9 cellular contexts compared by ENCODE assay signal in genomic region chr11:14308897-14309387, GRCh38. TPM values are rescaled to one million over a fixed set of nuclear protein-coding genes. Genes with fewer than 3 reads are reported as not detected.
DNase-seq lines count a peak whose midpoint lies in the region; ATAC-seq, FAIRE-seq and TF ChIP-seq lines count a peak whose summit lies in the region.
"Had no signal": no experiment of that assay in that cellular context is flagged by ENCODE, and none has a peak within 500 bp of the region (broad histone marks: within the 10 kb centered on the region; RNA-seq: fewer than 3 reads in every experiment).

No MANE protein-coding gene starts in this region.

- H3K27ac ChIP-seq in H1 (ENCODE audit: low read depth, low read length) (no peak overlapping the region; the same call in 1 of the 2 replicates), WERI-Rb-1 (no peak overlapping the region), pancreas (no peak overlapping the region)

- FAIRE-seq in H1 (lab: Jason Lieb, UNC) (no peak), pancreas (lab: Jason Lieb, UNC) (no peak)

- no peak overlapping the region for H3K14ac ChIP-seq in H1 (ENCODE audit: insufficient read length)

- no peak overlapping the region for H2BK120ac ChIP-seq in H1 (replicated peaks; ENCODE audit: low read depth, low read length)

- H2BK12ac ChIP-seq in H1 (ENCODE audit: low read depth, low read length), result no peak overlapping the region

- TF ChIP-seq RAD21 in H1 (IDR thresholded peaks at IDR 0.05 in 1 of 2, conservative IDR thresholded peaks at IDR 0.05 in 1 of 2; ENCODE audit: low read depth in 2 of 2, low read length in 2 of 2), result no peak

- no peak for TF ChIP-seq CTCF in H1 (IDR thresholded peaks at IDR 0.05; ENCODE audit: control extremely low read depth in 1 of 3, insufficient read depth in 1 of 3, low read depth in 1 of 3, low read length in 3 of 3)
- TF ChIP-seq CTCF in WERI-Rb-1 (IDR thresholded peaks at IDR 0.05; ENCODE audit: low read depth, low read length), result no peak
- TF ChIP-seq CTCF in pancreas (IDR thresholded peaks at IDR 0.05), result no peak

- H2BK5ac ChIP-seq in H1 (ENCODE audit: low read depth, low read length), result 0 out of 2 replicates have a peak overlapping the region, but pooled peaks have one; percentile 67

- peaks cover 18 to 19% of the 10 kb centered on the region in 2 experiments for H4K20me1 ChIP-seq in H1 (replicated peaks in 1 of 2; ENCODE audit: control insufficient read depth in 1 of 2, insufficient read depth in 2 of 2, low read length in 2 of 2)

- no peak overlapping the region for H2BK20ac ChIP-seq in H1 (ENCODE audit: low read length)

- H3K4me3 ChIP-seq in H1 (ENCODE audit: extremely low read depth in 1 of 4, insufficient read depth in 2 of 4, low read depth in 3 of 4, low read length in 4 of 4) (no peak overlapping the region), WERI-Rb-1 (ENCODE audit: low read depth, low read length) (no peak overlapping the region), pancreas (no peak overlapping the region)

- H3K56ac ChIP-seq in H1 (replicated peaks; ENCODE audit: insufficient read length, low read depth, low read length), result no peak overlapping the region

- WGBS in H1 (ENCODE audit: extremely low coverage in 1 of 2, insufficient coverage in 1 of 2, insufficient read length in 1 of 2, insufficient replicate concordance in 2 of 2, low coverage in 1 of 2, low lambda C conversion rate in 2 of 2, missing lambda C conversion rate in 1 of 2), 2 experiments, result 67 to 100% methylated on average over 1 of the region's 1 CpG
- WGBS in pancreas, 2 donors, result 89 to 93% methylated on average over 1 of the region's 1 CpG

- no peak overlapping the region for H3K23ac ChIP-seq in H1 (ENCODE audit: insufficient read length)

- H2AK5ac ChIP-seq in H1 (ENCODE audit: low read depth, low read length), result no peak overlapping the region

- POLR2A ChIA-PET in H1 (lab: Charles Lee; ENCODE audit: partially characterized antibody), result interaction anchor here (1.0 to 2.4 kb wide), 7 partner anchors 10 to 95 kb away, joined by 3 to 9 read pairs (median 3); no protein-coding TSS in a partner anchor

- intact Hi-C loops in pancreas (cut with DNase I), result loop anchor here in 1 of 3 donors (10.0 kb wide), 1 partner anchor 136 kb away; no protein-coding TSS in a partner anchor

- H3K9me3 ChIP-seq in H1 (ENCODE audit: insufficient read depth in 2 of 2, low read depth in 1 of 2, low read length in 1 of 2) (no peaks in the 10 kb centered on the region), WERI-Rb-1 (ENCODE audit: severe bottlenecking) (no peaks in the 10 kb centered on the region), pancreas (no peaks in the 10 kb centered on the region)

- peaks cover 34 to 99% of the 10 kb centered on the region in 2 experiments for H3K79me2 ChIP-seq in H1 (ENCODE audit: control insufficient read depth in 1 of 2, insufficient read depth in 2 of 2, low read length in 2 of 2)

- H3K4me1 ChIP-seq in H1 (replicated peaks in 1 of 4; ENCODE audit: control insufficient read depth in 3 of 4, insufficient read depth in 4 of 4, low read length in 3 of 4) (peaks cover 2 to 21% (median 8%) of the 10 kb centered on the region in 4 experiments), pancreas (peaks cover 7 to 18% (median 16%) of the 10 kb centered on the region in 3 donors)

- H4K8ac ChIP-seq in H1 (ENCODE audit: extremely low read depth, insufficient read depth, low read length), result no peak overlapping the region

- H4K5ac ChIP-seq in H1 (ENCODE audit: insufficient read length, low read depth, low read length), result no peak overlapping the region

- TF ChIP-seq EP300 in H1 (IDR thresholded peaks at IDR 0.05; ENCODE audit: borderline replicate concordance in 1 of 2, low read depth in 2 of 2, low read length in 2 of 2), result no peak

- H2BK15ac ChIP-seq in H1 (ENCODE audit: low read length), result no peak overlapping the region

- H3K36me3 ChIP-seq in H1 (ENCODE audit: control insufficient read depth in 2 of 4, insufficient read depth in 4 of 4, low read length in 3 of 4) (no peaks in the 10 kb centered on the region), WERI-Rb-1 (no peaks in the 10 kb centered on the region), pancreas (no peaks in the 10 kb centered on the region)

- DNase-seq in H1 (ENCODE audit: low read depth in 1 of 2, low spot score in 2 of 2) (no peak), KBM-7 (no peak), WERI-Rb-1 (no peak), NCI-H748 treated with DMSO at 0.1 percent for 48 hours (lab: John Stamatoyannopoulos, UW) (no peak), pancreas (no peak)
- DNase-seq: activated gamma-delta T cell had no signal

- H4K91ac ChIP-seq in H1 (replicated peaks; ENCODE audit: insufficient read length, low read length), result no peak overlapping the region

- CTCF ChIA-PET in H1 (lab: Charles Lee; ENCODE audit: partially characterized antibody), result interaction anchor here (0.7 to 17.5 kb wide), 40 partner anchors 7 to 186 kb away, joined by 3 to 312 read pairs (median 5); partner anchors contain the start of gene RRAS2

- H2AFZ ChIP-seq in H1 (ENCODE audit: low read length), result no peak overlapping the region

- H3K9ac ChIP-seq in H1 (replicated peaks in 1 of 4; ENCODE audit: extremely low read depth in 1 of 4, low read depth in 3 of 4, low read length in 3 of 4), result no peak overlapping the region

- no peaks in the 10 kb centered on the region for H3K23me2 ChIP-seq in H1 (ENCODE audit: low read depth, low read length)

- 0 out of 4 replicates have a peak overlapping the region, but pooled peaks of 1 of the 2 experiments have one; percentile 14 for H3K4me2 ChIP-seq in H1 (ENCODE audit: insufficient read depth in 1 of 2, low read depth in 2 of 2, low read length in 2 of 2)

- ATAC-seq in GM18499 (IDR thresholded peaks at IDR 0.05; ENCODE audit: insufficient read depth, unreplicated experiment), result peak; percentile 44
- peak; percentile 42 for ATAC-seq in GM21515 (IDR thresholded peaks at IDR 0.05; ENCODE audit: unreplicated experiment)
- peak; percentile 49 for ATAC-seq in HG03175 (IDR thresholded peaks at IDR 0.05; ENCODE audit: unreplicated experiment)
- no peak for ATAC-seq in pancreas

- no peak overlapping the region for H3K4ac ChIP-seq in H1 (replicated peaks; ENCODE audit: insufficient read length, low read depth, low read length)

- H3K18ac ChIP-seq in H1 (ENCODE audit: extremely low read depth, low read length), result no peak overlapping the region

- H3K27me3 ChIP-seq in H1 (replicated peaks in 1 of 4; ENCODE audit: control insufficient read depth in 3 of 4, extremely low read depth in 1 of 4, insufficient read depth in 3 of 4, low read length in 3 of 4) (no peaks in the 10 kb centered on the region), WERI-Rb-1 (ENCODE audit: insufficient read depth, low read depth, severe bottlenecking) (no peaks in the 10 kb centered on the region), pancreas (no peaks in the 10 kb centered on the region)

- peaks cover 9% of the 10 kb centered on the region; the same call in 1 of the 2 replicates for H3K79me1 ChIP-seq in H1 (ENCODE audit: low read depth, low read length)

- in situ Hi-C loops in KBM-7 (cut with MboI; ENCODE audit: low pct_unique_long_range_greater_than_20kb, low sequenced_read_pairs), result no loop called here

- no peak for TF ChIP-seq POLR2A in H1 (IDR thresholded peaks at IDR 0.05; ENCODE audit: control extremely low read depth in 1 of 2, low read depth in 2 of 2, low read length in 2 of 2)

TF ChIP-seq in H1, 55 proteins besides CTCF, POLR2A, EP300 and RAD21:
- TF ChIP-seq CREB1 (IDR thresholded peaks at IDR 0.05), result no peak

RNA-seq across cellular contexts. Expression of gene RRAS2, which starts 50.0 kb away (rescaled TPM):
- 220 and 234 TPM in 2 replicates for total RNA-seq in H1 (2021; fragmentation: NEBNext Ultra II Directional; extraction: Animal tissue kit (Norgen Biotek cat#: 25700))
- polyA plus RNA-seq in H1 (2011; rRNA removed) (48.5 and 72.3 TPM in 2 replicates), pancreas (10 to 100 TPM in 1 of 2 donors, 1 to 10 TPM in 1; 9.0 to 10.2 TPM)
- 100 TPM for polyA plus RNA-seq in H1 (2011; cell fraction: cytosol; rRNA removed)
- polyA plus RNA-seq in H1 (2011; cell fraction: nucleus; rRNA removed), result 27.8 TPM
- polyA plus RNA-seq in H1 (2012, experiment 1 of 2), result 94.8 to 171 TPM (median 113 TPM) in 4 replicates
- 51.6 TPM for polyA plus RNA-seq in H1 (2012, experiment 2 of 2)
- 142 TPM for polyA plus RNA-seq in H1 (2013, experiment 1 of 2)
- 146 TPM for polyA plus RNA-seq in H1 (2013, experiment 2 of 2)
- polyA minus RNA-seq in H1 (2011; rRNA and poly(A)+ RNA removed), result 46.3 and 83.7 TPM in 2 replicates
- 105 TPM for polyA minus RNA-seq in H1 (2011; cell fraction: cytosol; rRNA and poly(A)+ RNA removed)
- 85.4 TPM for polyA minus RNA-seq in H1 (2011; cell fraction: nucleus; rRNA and poly(A)+ RNA removed)
- total RNA-seq in pancreas, result 10 to 100 TPM; 14.0 to 21.8 (median 15.6) TPM

Comparison
In these comparisons a context has a peak if more than half of its experiments do, and no peak if none do; other contexts are left out.
1. ATAC-seq: peak in GM18499 (single experiment), GM21515 (single experiment) and HG03175 (single experiment); none in pancreas (0 of 4).